ENCODE assay signal across 13 cellular contexts in the genomic region with DNA sequence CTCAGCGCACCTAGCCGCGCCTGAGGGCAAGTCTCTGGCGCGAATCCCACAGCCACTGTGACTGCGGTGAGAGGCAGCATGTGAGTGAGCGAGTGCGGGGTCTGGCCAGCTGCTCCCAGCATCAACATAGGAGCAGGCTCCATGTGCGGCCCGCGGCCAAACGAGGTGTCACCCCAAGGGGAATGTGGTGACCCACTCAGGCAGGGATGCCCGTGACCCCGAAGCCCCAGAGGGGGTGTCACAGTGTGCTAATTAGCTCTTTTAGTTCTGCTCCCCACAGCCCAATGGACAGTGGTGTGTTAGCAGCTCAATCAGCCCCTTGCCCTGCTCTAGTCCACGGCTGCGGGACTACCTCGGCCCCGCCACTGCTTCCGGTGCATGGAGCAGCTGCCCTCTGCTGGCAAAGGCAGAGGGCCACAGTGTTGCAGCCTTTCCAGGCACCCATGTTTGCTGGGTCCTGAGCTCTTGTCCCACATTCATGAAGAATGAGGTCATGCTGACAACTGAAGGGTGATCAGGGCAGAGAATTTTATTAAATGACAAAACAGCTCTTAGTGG.
DNase-seq lines count a peak whose midpoint lies in the region; ATAC-seq, FAIRE-seq and TF ChIP-seq lines count a peak whose summit lies in the region.
"Had no signal": no experiment of that assay in that cellular context is flagged by ENCODE, and none has a peak within 500 bp of the region (broad histone marks: within the 10 kb centered on the region; RNA-seq: fewer than 3 reads in every experiment).

No MANE protein-coding gene starts in this region.

- TF ChIP-seq EP300 in GM12878 (IDR thresholded peaks at IDR 0.05; ENCODE audit: borderline replicate concordance in 1 of 2, control insufficient read depth in 1 of 2, low read depth in 2 of 2, low read length in 2 of 2) = no peak

- DNase-seq in NCI-H82 (lab: John Stamatoyannopoulos, UW) (peak; percentile 5), NCI-H82 treated with DMSO at 0.1 percent for 48 hours (lab: John Stamatoyannopoulos, UW; ENCODE audit: unreplicated experiment) (no peak), HT-29 (ENCODE audit: low spot score) (peak; percentile 5), GM12878 (ENCODE audit: low read depth, low spot score) (no peak), osteoblast (ENCODE audit: insufficient read length, low spot score, missing footprints) (peak; percentile 60), prostate gland (ENCODE audit: low spot score) (no peak)
- DNase-seq: effector memory CD4-positive, alpha-beta T cell; left cardiac atrium; NCI-H524 had no signal

- no TSS peak for BruUV-seq in GM12878 (replicated peaks; lab: Mats Ljungman, UMichigan)

- SMC1A ChIA-PET in GM12878 (lab: Charles Lee; ENCODE audit: uncharacterized antibody, unreplicated experiment) = interaction anchor here (1.5 kb wide), 1 partner anchor 130 kb away, joined by 4 read pairs; no protein-coding TSS in a partner anchor

- no peaks in the 10 kb centered on the region for H3K79me2 ChIP-seq in GM12878 (ENCODE audit: control insufficient read depth, insufficient read depth, low read length)
- H3K79me2 ChIP-seq in osteoblast (ENCODE audit: insufficient read depth, low read length) = no peaks in the 10 kb centered on the region

- H2AFZ ChIP-seq in GM12878 (ENCODE audit: control insufficient read depth, low read depth, low read length) = no peak overlapping the region
- H2AFZ ChIP-seq in osteoblast (ENCODE audit: low read length) = no peak overlapping the region

- TF ChIP-seq POLR2A in GM12878 (IDR thresholded peaks at IDR 0.05; ENCODE audit: low read depth, low read length) (no peak), prostate gland (IDR thresholded peaks at IDR 0.05) (no peak)

- TF ChIP-seq CTCF in GM12878 (IDR thresholded peaks at IDR 0.05 in 2 of 3, conservative IDR thresholded peaks at IDR 0.05 in 1 of 3; ENCODE audit: control insufficient read depth in 2 of 3, extremely low read depth in 1 of 3, insufficient read depth in 1 of 3, low read depth in 3 of 3, low read length in 3 of 3) (peak in 1 of 3 experiments; percentile 33; a peak in 2 of 6 replicates), osteoblast (IDR thresholded peaks at IDR 0.05; ENCODE audit: extremely low read depth, low read depth, low read length) (peak; percentile 24), prostate gland (IDR thresholded peaks at IDR 0.05) (no peak)

- WGBS in GM12878 (ENCODE audit: insufficient coverage, insufficient replicate concordance, low lambda C conversion rate, missing lambda C conversion rate) = 72% methylated on average over 19 of the region's 19 CpGs
- 95% methylated on average over 19 of the region's 19 CpGs for WGBS in prostate gland

- H3K9me3 ChIP-seq in GM12878 (replicated peaks; ENCODE audit: control insufficient read depth, insufficient read depth, low read length) (no peaks in the 10 kb centered on the region), osteoblast (ENCODE audit: low read depth, low read length) (no peaks in the 10 kb centered on the region), prostate gland (no peaks in the 10 kb centered on the region)

- intact Hi-C loops in GM12878 (cut with micrococcal nuclease; ENCODE audit: unreplicated experiment) = no loop called here
- intact Hi-C loops in prostate gland (cut with DNase I) = no loop called here

- FAIRE-seq in GM12878 (lab: Jason Lieb, UNC) = no peak
- FAIRE-seq: GM18507, TTC549 had no signal

- in situ Hi-C loops in GM12878 (cut with MboI) = no loop called here

- no peak for TF ChIP-seq RAD21 in GM12878 (IDR thresholded peaks at IDR 0.05; ENCODE audit: insufficient read depth, low read depth, low read length)

- H4K20me1 ChIP-seq in GM12878 (ENCODE audit: control insufficient read depth, insufficient read depth) (no peaks in the 10 kb centered on the region), osteoblast (ENCODE audit: insufficient read depth, low read length) (no peaks in the 10 kb centered on the region)

- H3K4me3 ChIP-seq in GM12878 (no peak overlapping the region), osteoblast (ENCODE audit: insufficient read depth, low read length) (no peak overlapping the region), prostate gland (no peak overlapping the region)

- POLR2A ChIA-PET in GM12878 (lab: Charles Lee) = no interaction called here

- H3K27me3 ChIP-seq in GM12878 (replicated peaks in 1 of 2; ENCODE audit: control insufficient read depth in 2 of 2, insufficient read depth in 2 of 2, low read length in 1 of 2) (no peaks in the 10 kb centered on the region), osteoblast (ENCODE audit: insufficient read depth, low read length) (peaks cover 8% of the 10 kb centered on the region), prostate gland (replicated peaks; ENCODE audit: insufficient read depth) (no peaks in the 10 kb centered on the region)

- no peak overlapping the region for H3K9ac ChIP-seq in GM12878 (ENCODE audit: control insufficient read depth, insufficient read depth, low read length)

- CTCF ChIA-PET in GM12878 (lab: Yijun Ruan, JAX) = interaction anchor here (0.7 to 1.5 kb wide), 3 partner anchors 12 to 130 kb away, joined by 3 to 4 read pairs (median 4); no protein-coding TSS in a partner anchor

- H3K27ac ChIP-seq in GM12878 (ENCODE audit: control insufficient read depth, insufficient read depth) (no peak overlapping the region), osteoblast (ENCODE audit: low read depth, low read length) (no peak overlapping the region), prostate gland (no peak overlapping the region)

- ATAC-seq in GM12878 = peak; percentile 89
- no peak for ATAC-seq in GM19023 (IDR thresholded peaks at IDR 0.05; ENCODE audit: unreplicated experiment)
- no peak for ATAC-seq in GM18498 (IDR thresholded peaks at IDR 0.05; ENCODE audit: unreplicated experiment)
- ATAC-seq: left cardiac atrium had no signal

- RAD21 ChIA-PET in GM12878 (lab: Charles Lee; ENCODE audit: unreplicated experiment) = interaction anchor here (0.6 kb wide), 1 partner anchor 131 kb away, joined by 5 read pairs; no protein-coding TSS in a partner anchor

- H3K4me2 ChIP-seq in GM12878 (ENCODE audit: control insufficient read depth, insufficient read depth) = no peak overlapping the region
- no peak overlapping the region for H3K4me2 ChIP-seq in osteoblast (ENCODE audit: insufficient read depth, low read length)

- H3K4me1 ChIP-seq in GM12878 (ENCODE audit: control insufficient read depth, insufficient read depth, low read length) (no peaks in the 10 kb centered on the region), osteoblast (ENCODE audit: insufficient read depth, low read length) (no peaks in the 10 kb centered on the region), prostate gland (replicated peaks) (no peaks in the 10 kb centered on the region)

- no peaks in the 10 kb centered on the region for H3K36me3 ChIP-seq in GM12878 (ENCODE audit: control insufficient read depth in 2 of 2, insufficient read depth in 2 of 2, low read length in 1 of 2)
- no peaks in the 10 kb centered on the region for H3K36me3 ChIP-seq in osteoblast (ENCODE audit: insufficient read depth, low read length)
- H3K36me3 ChIP-seq in prostate gland = no peaks in the 10 kb centered on the region

TF ChIP-seq in GM12878, 131 proteins besides CTCF, POLR2A, EP300 and RAD21 (continues in another document):
- no peak for TF ChIP-seq HDAC6 (IDR thresholded peaks at IDR 0.05; ENCODE audit: unreplicated experiment)
- no peak for TF ChIP-seq TAF1 (IDR thresholded peaks at IDR 0.05; ENCODE audit: borderline replicate concordance, low read depth, low read length)
- no peak for TF ChIP-seq EGR1 (IDR thresholded peaks at IDR 0.05; ENCODE audit: borderline replicate concordance in 1 of 2, low read depth in 2 of 2, low read length in 2 of 2)
- TF ChIP-seq RFX5 (IDR thresholded peaks at IDR 0.05; ENCODE audit: low read depth, low read length) = no peak
- TF ChIP-seq, protein P1, sequence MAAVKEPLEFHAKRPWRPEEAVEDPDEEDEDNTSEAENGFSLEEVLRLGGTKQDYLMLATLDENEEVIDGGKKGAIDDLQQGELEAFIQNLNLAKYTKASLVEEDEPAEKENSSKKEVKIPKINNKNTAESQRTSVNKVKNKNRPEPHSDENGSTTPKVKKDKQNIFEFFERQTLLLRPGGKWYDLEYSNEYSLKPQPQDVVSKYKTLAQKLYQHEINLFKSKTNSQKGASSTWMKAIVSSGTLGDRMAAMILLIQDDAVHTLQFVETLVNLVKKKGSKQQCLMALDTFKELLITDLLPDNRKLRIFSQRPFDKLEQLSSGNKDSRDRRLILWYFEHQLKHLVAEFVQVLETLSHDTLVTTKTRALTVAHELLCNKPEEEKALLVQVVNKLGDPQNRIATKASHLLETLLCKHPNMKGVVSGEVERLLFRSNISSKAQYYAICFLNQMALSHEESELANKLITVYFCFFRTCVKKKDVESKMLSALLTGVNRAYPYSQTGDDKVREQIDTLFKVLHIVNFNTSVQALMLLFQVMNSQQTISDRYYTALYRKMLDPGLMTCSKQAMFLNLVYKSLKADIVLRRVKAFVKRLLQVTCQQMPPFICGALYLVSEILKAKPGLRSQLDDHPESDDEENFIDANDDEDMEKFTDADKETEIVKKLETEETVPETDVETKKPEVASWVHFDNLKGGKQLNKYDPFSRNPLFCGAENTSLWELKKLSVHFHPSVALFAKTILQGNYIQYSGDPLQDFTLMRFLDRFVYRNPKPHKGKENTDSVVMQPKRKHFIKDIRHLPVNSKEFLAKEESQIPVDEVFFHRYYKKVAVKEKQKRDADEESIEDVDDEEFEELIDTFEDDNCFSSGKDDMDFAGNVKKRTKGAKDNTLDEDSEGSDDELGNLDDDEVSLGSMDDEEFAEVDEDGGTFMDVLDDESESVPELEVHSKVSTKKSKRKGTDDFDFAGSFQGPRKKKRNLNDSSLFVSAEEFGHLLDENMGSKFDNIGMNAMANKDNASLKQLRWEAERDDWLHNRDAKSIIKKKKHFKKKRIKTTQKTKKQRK (IDR thresholded peaks at IDR 0.05; ENCODE audit: low read depth, low read length) = no peak
- no peak for TF ChIP-seq ATF2 (IDR thresholded peaks at IDR 0.05; ENCODE audit: low read length)

Comparison
In these comparisons a context has a peak if more than half of its experiments do, and no peak if none do; other contexts are left out.
1. DNase-seq: peak in NCI-H82 (single experiment), HT-29 (single experiment) and osteoblast (single experiment); none in NCI-H82 treated with DMSO at 0.1 percent for 48 hours (single experiment), GM12878 (single experiment) and prostate gland (single experiment).